In the genomic region with DNA sequence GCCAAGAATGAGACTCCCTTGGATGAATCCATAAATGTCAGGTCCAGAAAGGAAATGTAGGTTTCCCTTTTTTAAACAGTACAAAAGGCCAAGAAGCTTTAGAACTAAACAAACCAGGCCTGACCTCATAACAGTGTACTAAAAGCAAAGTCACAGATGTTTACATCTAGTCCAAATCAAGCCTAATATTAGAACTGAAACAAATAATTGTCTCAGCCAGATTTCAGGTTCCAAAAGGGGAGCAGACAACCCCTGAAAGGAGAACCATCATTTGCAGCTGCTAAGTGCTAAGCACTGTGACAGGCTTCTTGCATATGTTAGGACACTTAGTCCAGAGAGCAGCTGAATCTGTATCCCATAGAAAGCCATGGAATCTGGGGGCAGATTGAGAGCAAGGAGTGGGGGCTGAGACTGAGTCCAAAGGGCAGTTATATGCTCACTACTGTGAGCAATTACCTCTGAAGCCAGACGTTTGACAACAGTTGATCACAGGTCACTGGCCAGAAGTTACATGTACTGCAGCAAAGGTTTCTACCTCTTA, we compare ENCODE assay signal across 13 cellular contexts.
DNase-seq lines count a peak whose midpoint lies in the region; ATAC-seq and TF ChIP-seq lines count a peak whose summit lies in the region.
"Had no signal": no experiment of that assay in that cellular context is flagged by ENCODE, and none has a peak within 500 bp of the region (broad histone marks: within the 10 kb centered on the region; RNA-seq: fewer than 3 reads in every experiment).

No MANE protein-coding gene starts in this region.

- H3K36me3 Mint-ChIP-seq in activated CD4-positive, alpha-beta T cell treated with anti-CD3 and anti-CD28 coated beads, Interleukin-2, amount 10 ng/mL, durations not matched to agents 7 days and 5 days (ENCODE audit: low read depth), result no peaks in the 10 kb centered on the region
- H3K36me3 Mint-ChIP-seq: memory B cell had no signal

- TF ChIP-seq CTCF in fibroblast of lung (conservative IDR thresholded peaks at IDR 0.05 in 1 of 2, IDR thresholded peaks at IDR 0.05 in 1 of 2; ENCODE audit: low read depth in 1 of 2, low read length in 2 of 2) (no peak), stomach (IDR thresholded peaks at IDR 0.05) (no peak)

- H3K36me3 ChIP-seq in fibroblast of lung (ENCODE audit: control insufficient read depth, insufficient read depth, low read length), result no peaks in the 10 kb centered on the region
- H3K36me3 ChIP-seq in stomach, result no peaks in the 10 kb centered on the region
- H3K36me3 ChIP-seq: SJSA1 had no signal

- no peak for TF ChIP-seq POLR2A in stomach (IDR thresholded peaks at IDR 0.05)

- H3K27ac ChIP-seq in fibroblast of lung (ENCODE audit: insufficient read depth, low read length), result peak overlapping the region; percentile 16
- peak overlapping the region in 4 of 5 donors; percentile 25 to 73 (median 66) for H3K27ac ChIP-seq in stomach
- H3K27ac ChIP-seq: SJSA1 had no signal

- no peaks in the 10 kb centered on the region for H3K9me3 Mint-ChIP-seq in activated CD4-positive, alpha-beta T cell treated with anti-CD3 and anti-CD28 coated beads, Interleukin-2, amount 10 ng/mL, durations not matched to agents 7 days and 5 days
- H3K9me3 Mint-ChIP-seq: activated T-cell treated with anti-CD3 and anti-CD28 coated beads, Interleukin-2, amount 50 U/mL, for 72 hours; memory B cell had no signal

- no peaks in the 10 kb centered on the region for H3K4me1 Mint-ChIP-seq in activated CD4-positive, alpha-beta T cell treated with anti-CD3 and anti-CD28 coated beads, Interleukin-2, amount 10 ng/mL, durations not matched to agents 7 days and 5 days
- H3K4me1 Mint-ChIP-seq: memory B cell had no signal

- POLR2A ChIA-PET in activated CD4-positive, alpha-beta T cell treated with anti-CD3 and anti-CD28 coated beads, Interleukin-2, amount 10 ng/mL, durations not matched to agents 7 days and 5 days (lab: Charles Lee), result no interaction called here

- H3K4me2 ChIP-seq in fibroblast of lung (ENCODE audit: extremely low read depth, insufficient read depth, low read length), result peak overlapping the region; percentile 20

- H3K27me3 ChIP-seq in fibroblast of lung (ENCODE audit: control insufficient read depth, insufficient read depth, low read length) (no peaks in the 10 kb centered on the region), stomach (no peaks in the 10 kb centered on the region)
- H3K27me3 ChIP-seq: SJSA1 had no signal

- CTCF ChIA-PET in activated CD4-positive, alpha-beta T cell treated with anti-CD3 and anti-CD28 coated beads, Interleukin-2, amount 10 ng/mL, durations not matched to agents 7 days and 5 days (lab: Charles Lee), result no interaction called here

- H3K4me1 ChIP-seq in fibroblast of lung (ENCODE audit: control insufficient read depth, extremely low read depth, insufficient read depth, low read length), result peaks cover 4% of the 10 kb centered on the region
- H3K4me1 ChIP-seq in stomach, result peaks cover under 1 to 46% (median 29%) of the 10 kb centered on the region in 4 donors

- intact Hi-C loops in stomach (cut with DNase I; ENCODE audit: low total_unique reads), result no loop called here

- no peaks in the 10 kb centered on the region for H3K9me3 ChIP-seq in fibroblast of lung (ENCODE audit: control insufficient read depth, insufficient read depth, low read depth, low read length)
- no peaks in the 10 kb centered on the region for H3K9me3 ChIP-seq in stomach
- H3K9me3 ChIP-seq: SJSA1 had no signal

- ATAC-seq in GM19372 (IDR thresholded peaks at IDR 0.05; ENCODE audit: low read depth, unreplicated experiment), result peak; percentile 75
- peak; percentile 69 for ATAC-seq in HG03064 (IDR thresholded peaks at IDR 0.05; ENCODE audit: low read depth, unreplicated experiment)
- ATAC-seq in SK-N-SH treated with all-trans-retinoic acid at 6 μM for 48 hours, result no peak
- ATAC-seq: activated T-cell treated with anti-CD3 and anti-CD28 coated beads, Interleukin-2, amount 50 U/mL, for 72 hours; HCT116 had no signal

- H3K4me3 ChIP-seq in fibroblast of lung (replicated peaks in 1 of 4; ENCODE audit: control extremely low read depth in 1 of 4, insufficient read depth in 1 of 4, low read depth in 3 of 4, low read length in 4 of 4) (no peak overlapping the region), stomach (no peak overlapping the region)
- H3K4me3 ChIP-seq: SJSA1 had no signal

- no peak overlapping the region for H3K27ac Mint-ChIP-seq in activated CD4-positive, alpha-beta T cell treated with anti-CD3 and anti-CD28 coated beads, Interleukin-2, amount 10 ng/mL, durations not matched to agents 7 days and 5 days
- H3K27ac Mint-ChIP-seq: activated T-cell treated with anti-CD3 and anti-CD28 coated beads, Interleukin-2, amount 50 U/mL, for 72 hours; memory B cell had no signal

- H3K4me3 Mint-ChIP-seq in activated CD4-positive, alpha-beta T cell treated with anti-CD3 and anti-CD28 coated beads, Interleukin-2, amount 10 ng/mL, durations not matched to agents 7 days and 5 days, result no peak overlapping the region
- H3K4me3 Mint-ChIP-seq: activated T-cell treated with anti-CD3 and anti-CD28 coated beads, Interleukin-2, amount 50 U/mL, for 72 hours; memory B cell had no signal

- peaks cover 3% of the 10 kb centered on the region for H3K27me3 Mint-ChIP-seq in activated CD4-positive, alpha-beta T cell treated with anti-CD3 and anti-CD28 coated beads, Interleukin-2, amount 10 ng/mL, durations not matched to agents 7 days and 5 days

- no peaks in the 10 kb centered on the region for H4K20me1 ChIP-seq in fibroblast of lung (ENCODE audit: control insufficient read depth, extremely low read depth, insufficient read depth, low read length)

- H3K9ac ChIP-seq in fibroblast of lung (ENCODE audit: insufficient read depth, low read length), result no peak overlapping the region

- TF ChIP-seq EP300 in stomach (IDR thresholded peaks at IDR 0.05), result no peak

- 0 to 34% (median 19%) methylated on average over 1 of the region's 1 CpG for WGBS in stomach, 5 donors

- H3K79me2 ChIP-seq in fibroblast of lung (ENCODE audit: control insufficient read depth, insufficient read depth, low read length), result no peaks in the 10 kb centered on the region

- peak in 1 of 2 donors; percentile 89 for DNase-seq in fibroblast of lung (ENCODE audit: low read depth in 2 of 2)
- DNase-seq in stomach, result no peak
- DNase-seq in activated CD4-positive, alpha-beta T cell treated with anti-CD3 and anti-CD28 coated beads, Interleukin-2, amount 10 ng/mL, durations not matched to agents 7 days and 5 days, result no peak
- DNase-seq in NCI-H446 (lab: John Stamatoyannopoulos, UW), result no peak
- no peak for DNase-seq in COLO668 (lab: John Stamatoyannopoulos, UW; ENCODE audit: unreplicated experiment)
- DNase-seq: activated T-cell treated with anti-CD3 and anti-CD28 coated beads, Interleukin-2, amount 50 U/mL, for 72 hours; NCI-H1417 had no signal

- no peak overlapping the region for H2AFZ ChIP-seq in fibroblast of lung (ENCODE audit: low read length)

TF ChIP-seq in SK-N-SH treated with all-trans-retinoic acid at 6 μM for 48 hours, 23 proteins besides CTCF, POLR2A, EP300 and RAD21:
- TF ChIP-seq ZFP3 (CRISPR knock-in tag; IDR thresholded peaks at IDR 0.05) (no peak), ZFP30 (CRISPR knock-in tag; IDR thresholded peaks at IDR 0.05) (no peak), TOX (CRISPR knock-in tag; IDR thresholded peaks at IDR 0.05; ENCODE audit: borderline replicate concordance) (no peak), PATZ1 (CRISPR knock-in tag; IDR thresholded peaks at IDR 0.05; ENCODE audit: borderline replicate concordance) (no peak), TCF4 (CRISPR knock-in tag; IDR thresholded peaks at IDR 0.05; ENCODE audit: borderline replicate concordance) (no peak), ISL1 (CRISPR knock-in tag; IDR thresholded peaks at IDR 0.05) (no peak), SNAI2 (CRISPR knock-in tag; IDR thresholded peaks at IDR 0.05) (no peak), BACH2 (CRISPR knock-in tag; IDR thresholded peaks at IDR 0.05; ENCODE audit: borderline replicate concordance) (no peak), OSR1 (CRISPR knock-in tag; IDR thresholded peaks at IDR 0.05) (no peak)
